34 cellular contexts compared by ENCODE assay signal in the genomic region with DNA sequence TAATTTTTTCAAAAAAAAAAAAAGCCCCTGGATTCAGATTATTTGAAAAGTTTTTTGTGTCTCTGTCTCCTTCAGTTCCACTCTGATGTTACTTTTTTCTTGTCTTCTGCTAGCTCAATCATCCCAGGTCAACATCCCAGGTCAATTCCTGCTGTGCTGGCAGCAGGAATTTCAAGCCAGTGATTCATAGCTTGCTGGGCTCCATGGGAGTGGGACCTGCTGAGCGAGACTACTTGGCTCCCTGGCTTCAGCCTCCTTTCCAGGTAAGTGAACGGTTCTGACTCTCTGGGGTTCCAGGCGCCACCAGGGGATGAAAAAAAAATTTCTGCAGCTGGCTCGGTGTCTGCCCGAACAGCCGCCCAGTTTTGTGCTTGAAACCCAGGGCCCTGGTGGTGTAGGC. TPM values are rescaled to one million over a fixed set of nuclear protein-coding genes. Genes with fewer than 3 reads are reported as not detected.
DNase-seq lines count a peak whose midpoint lies in the region; ATAC-seq, FAIRE-seq and TF ChIP-seq lines count a peak whose summit lies in the region.
"Had no signal": no experiment of that assay in that cellular context is flagged by ENCODE, and none has a peak within 500 bp of the region (broad histone marks: within the 10 kb centered on the region; RNA-seq: fewer than 3 reads in every experiment).

No MANE protein-coding gene starts in this region.

- CTCF ChIA-PET in activated CD4-positive, alpha-beta T cell treated with anti-CD3 and anti-CD28 coated beads for 36 hours (lab: Charles Lee) = no interaction called here

- H3K27ac Mint-ChIP-seq in activated CD4-positive, alpha-beta T cell treated with anti-CD3 and anti-CD28 coated beads, Interleukin-2, amount 10 ng/mL, durations not matched to agents 24 days and 14 days = no peak overlapping the region
- no peak overlapping the region for H3K27ac Mint-ChIP-seq in activated CD4-positive, alpha-beta T cell treated with anti-CD3 and anti-CD28 coated beads for 36 hours
- H3K27ac Mint-ChIP-seq: activated CD4-positive, alpha-beta memory T cell treated with anti-CD3 and anti-CD28 coated beads, Interleukin-2, amount 10 ng/mL, durations not matched to agents 7 days and 5 days; activated naive CD8-positive, alpha-beta T cell treated with anti-CD3 and anti-CD28 coated beads, Interleukin-2, amount 50 U/mL, for 24 hours had no signal

- FAIRE-seq in GM12892 (lab: Jason Lieb, UNC) = no peak
- FAIRE-seq: endothelial cell of umbilical vein had no signal

- TF ChIP-seq CTCF in astrocyte of the spinal cord (IDR thresholded peaks at IDR 0.05; ENCODE audit: low read depth, low read length) = no peak

- no peak overlapping the region for H3K4me3 Mint-ChIP-seq in activated CD4-positive, alpha-beta T cell treated with anti-CD3 and anti-CD28 coated beads, Interleukin-2, amount 10 ng/mL, durations not matched to agents 24 days and 14 days
- H3K4me3 Mint-ChIP-seq in activated CD4-positive, alpha-beta T cell treated with anti-CD3 and anti-CD28 coated beads for 36 hours = no peak overlapping the region
- H3K4me3 Mint-ChIP-seq: activated CD4-positive, alpha-beta memory T cell treated with anti-CD3 and anti-CD28 coated beads, Interleukin-2, amount 10 ng/mL, durations not matched to agents 7 days and 5 days; activated naive CD8-positive, alpha-beta T cell treated with anti-CD3 and anti-CD28 coated beads, Interleukin-2, amount 50 U/mL, for 24 hours had no signal

- no peak overlapping the region for H3K4me3 ChIP-seq in astrocyte of the spinal cord (ENCODE audit: low read depth, low read length)
- H3K4me3 ChIP-seq: body of pancreas, gastrocnemius medialis, left ventricle myocardium inferior, right lobe of liver, tibial nerve had no signal

- TF ChIP-seq POLR2A in GM12892 (IDR thresholded peaks at IDR 0.05; ENCODE audit: low read depth, low read length) = no peak

- H3K4me1 Mint-ChIP-seq in activated CD4-positive, alpha-beta T cell treated with anti-CD3 and anti-CD28 coated beads, Interleukin-2, amount 10 ng/mL, durations not matched to agents 24 days and 14 days = no peaks in the 10 kb centered on the region
- H3K4me1 Mint-ChIP-seq in activated CD4-positive, alpha-beta T cell treated with anti-CD3 and anti-CD28 coated beads for 36 hours = no peaks in the 10 kb centered on the region
- H3K4me1 Mint-ChIP-seq: activated CD4-positive, alpha-beta memory T cell treated with anti-CD3 and anti-CD28 coated beads, Interleukin-2, amount 10 ng/mL, durations not matched to agents 7 days and 5 days; activated naive CD8-positive, alpha-beta T cell treated with anti-CD3 and anti-CD28 coated beads, Interleukin-2, amount 50 U/mL, for 24 hours had no signal

- in situ Hi-C loops in astrocyte of the spinal cord (cut with HindIII; ENCODE audit: low sequenced_read_pairs) = no loop called here

- intact Hi-C loops in activated CD4-positive, alpha-beta T cell treated with anti-CD3 and anti-CD28 coated beads, Interleukin-2, amount 10 ng/mL, durations not matched to agents 24 days and 14 days (cut with micrococcal nuclease) = no loop called here
- intact Hi-C loops in activated CD4-positive, alpha-beta T cell treated with anti-CD3 and anti-CD28 coated beads for 36 hours (cut with DNase I, micrococcal nuclease) = no loop called here

- no peaks in the 10 kb centered on the region for H3K36me3 Mint-ChIP-seq in activated CD4-positive, alpha-beta T cell treated with anti-CD3 and anti-CD28 coated beads, Interleukin-2, amount 10 ng/mL, durations not matched to agents 24 days and 14 days (ENCODE audit: low read depth)
- no peaks in the 10 kb centered on the region for H3K36me3 Mint-ChIP-seq in activated CD4-positive, alpha-beta T cell treated with anti-CD3 and anti-CD28 coated beads for 36 hours (ENCODE audit: low read depth)

- peak; percentile 24 for DNase-seq in activated CD4-positive, alpha-beta T cell treated with anti-CD3 and anti-CD28 coated beads, Interleukin-2, amount 10 ng/mL, durations not matched to agents 24 days and 14 days
- DNase-seq in activated CD4-positive, alpha-beta T cell treated with anti-CD3 and anti-CD28 coated beads for 36 hours = no peak
- peak; percentile 28 for DNase-seq in astrocyte of the spinal cord (ENCODE audit: low read depth, low spot score)
- DNase-seq in kidney glomerular epithelial cell (lab: John Stamatoyannopoulos, UW) = peak; percentile 33
- DNase-seq in GM12892 (ENCODE audit: insufficient read length) = no peak
- DNase-seq in NCI-H82 (lab: John Stamatoyannopoulos, UW) = no peak
- DNase-seq: activated CD4-positive, alpha-beta memory T cell treated with anti-CD3 and anti-CD28 coated beads, Interleukin-2, amount 10 ng/mL, durations not matched to agents 7 days and 5 days; activated CD4-positive, CD25-positive, alpha-beta regulatory T cell treated with anti-CD3 and anti-CD28 coated beads, Interleukin-2, amount 50 U/mL, for 72 hours; activated CD8-positive, alpha-beta memory T cell treated with anti-CD3 and anti-CD28 coated beads, Interleukin-2, amount 50 U/mL, for 4 hours; activated naive CD4-positive, alpha-beta T cell; activated naive CD8-positive, alpha-beta T cell treated with anti-CD3 and anti-CD28 coated beads, Interleukin-2, amount 50 U/mL, for 24 hours; body of pancreas; Caco-2; DMS53; gastrocnemius medialis; GDM1; Karpas-422; left ventricle myocardium inferior; NCI-H1436; NCI-H2081 treated with DMSO at 0.1 percent for 48 hours; NCI-H2227 treated with DMSO at 0.1 percent for 48 hours; NCI-H526 treated with DMSO at 0.1 percent for 48 hours; right lobe of liver; SHP77; stimulated activated CD4-positive, alpha-beta T cell treated with anti-CD3 and anti-CD28 coated beads, Interleukin-4, amount 100 ng/mL, for 4 hours had no signal

- POLR2A ChIA-PET in activated CD4-positive, alpha-beta T cell treated with anti-CD3 and anti-CD28 coated beads for 36 hours (lab: Charles Lee) = no interaction called here

- peaks cover 7% of the 10 kb centered on the region for H3K27me3 Mint-ChIP-seq in activated CD4-positive, alpha-beta T cell treated with anti-CD3 and anti-CD28 coated beads, Interleukin-2, amount 10 ng/mL, durations not matched to agents 24 days and 14 days
- peaks cover 4% of the 10 kb centered on the region for H3K27me3 Mint-ChIP-seq in activated CD4-positive, alpha-beta T cell treated with anti-CD3 and anti-CD28 coated beads for 36 hours

- no peak for ATAC-seq in activated CD4-positive, alpha-beta T cell treated with anti-CD3 and anti-CD28 coated beads for 36 hours
- ATAC-seq in HG02763 (IDR thresholded peaks at IDR 0.05; ENCODE audit: unreplicated experiment) = no peak
- ATAC-seq in GM21576 (IDR thresholded peaks at IDR 0.05; ENCODE audit: unreplicated experiment) = no peak
- ATAC-seq: activated naive CD8-positive, alpha-beta T cell treated with anti-CD3 and anti-CD28 coated beads, Interleukin-2, amount 50 U/mL, for 24 hours; body of pancreas; gastrocnemius medialis; Panc1; right lobe of liver had no signal

- H3K9me3 Mint-ChIP-seq in activated CD4-positive, alpha-beta T cell treated with anti-CD3 and anti-CD28 coated beads, Interleukin-2, amount 10 ng/mL, durations not matched to agents 24 days and 14 days = no peaks in the 10 kb centered on the region
- no peaks in the 10 kb centered on the region for H3K9me3 Mint-ChIP-seq in activated CD4-positive, alpha-beta T cell treated with anti-CD3 and anti-CD28 coated beads for 36 hours (ENCODE audit: low read depth)
- H3K9me3 Mint-ChIP-seq: activated CD4-positive, alpha-beta memory T cell treated with anti-CD3 and anti-CD28 coated beads, Interleukin-2, amount 10 ng/mL, durations not matched to agents 7 days and 5 days; activated naive CD8-positive, alpha-beta T cell treated with anti-CD3 and anti-CD28 coated beads, Interleukin-2, amount 50 U/mL, for 24 hours had no signal

RNA-seq across cellular contexts. Expression of gene PLAAT5, which starts 31.4 kb away (rescaled TPM):
- total RNA-seq in activated CD4-positive, alpha-beta T cell treated with anti-CD3 and anti-CD28 coated beads, Interleukin-2, amount 10 ng/mL, durations not matched to agents 24 days and 14 days = not detected in 2 replicates
- total RNA-seq in activated CD4-positive, alpha-beta T cell treated with anti-CD3 and anti-CD28 coated beads for 36 hours = under 1 TPM in 1 of 2 experiments, not detected in 1; 0.07 TPM
- not detected for polyA plus RNA-seq in GM12892 (2012; ENCODE audit: missing spikeins)
- total RNA-seq: activated CD4-positive, alpha-beta memory T cell treated with anti-CD3 and anti-CD28 coated beads, Interleukin-2, amount 10 ng/mL, durations not matched to agents 7 days and 5 days; endothelial cell of umbilical vein; H4; right lobe of liver; T-helper 2 cell treated with Interferon-gamma antibody and Interleukin-4, amounts not matched to agents 100 ng/mL and 5 ng/mL, for 36 hours had no signal
- polyA plus RNA-seq: endothelial cell of umbilical vein had no signal

RNA-seq across cellular contexts. Expression of gene LGALS12, which starts 46.3 kb away (rescaled TPM):
- total RNA-seq in activated CD4-positive, alpha-beta T cell treated with anti-CD3 and anti-CD28 coated beads, Interleukin-2, amount 10 ng/mL, durations not matched to agents 24 days and 14 days = not detected in 2 replicates
- total RNA-seq in activated CD4-positive, alpha-beta T cell treated with anti-CD3 and anti-CD28 coated beads for 36 hours = not detected
- polyA plus RNA-seq in GM12892 (2012; ENCODE audit: missing spikeins) = 0.15 TPM
- total RNA-seq: activated CD4-positive, alpha-beta memory T cell treated with anti-CD3 and anti-CD28 coated beads, Interleukin-2, amount 10 ng/mL, durations not matched to agents 7 days and 5 days; Caco-2; cerebellum; endothelial cell of umbilical vein; fibroblast of lung had no signal
- polyA plus RNA-seq: endothelial cell of umbilical vein, fibroblast of lung had no signal

Comparison
In these comparisons a context has a peak if more than half of its experiments do, and no peak if none do; other contexts are left out.
1. DNase-seq: peak in activated CD4-positive, alpha-beta T cell treated with anti-CD3 and anti-CD28 coated beads, Interleukin-2, amount 10 ng/mL, durations not matched to agents 24 days and 14 days (single experiment), astrocyte of the spinal cord (single experiment) and kidney glomerular epithelial cell (single experiment); none in activated CD4-positive, alpha-beta T cell treated with anti-CD3 and anti-CD28 coated beads for 36 hours (single experiment), GM12892 (single experiment) and NCI-H82 (single experiment).